ENCODE assay signal across 10 cellular contexts in the genomic region with DNA sequence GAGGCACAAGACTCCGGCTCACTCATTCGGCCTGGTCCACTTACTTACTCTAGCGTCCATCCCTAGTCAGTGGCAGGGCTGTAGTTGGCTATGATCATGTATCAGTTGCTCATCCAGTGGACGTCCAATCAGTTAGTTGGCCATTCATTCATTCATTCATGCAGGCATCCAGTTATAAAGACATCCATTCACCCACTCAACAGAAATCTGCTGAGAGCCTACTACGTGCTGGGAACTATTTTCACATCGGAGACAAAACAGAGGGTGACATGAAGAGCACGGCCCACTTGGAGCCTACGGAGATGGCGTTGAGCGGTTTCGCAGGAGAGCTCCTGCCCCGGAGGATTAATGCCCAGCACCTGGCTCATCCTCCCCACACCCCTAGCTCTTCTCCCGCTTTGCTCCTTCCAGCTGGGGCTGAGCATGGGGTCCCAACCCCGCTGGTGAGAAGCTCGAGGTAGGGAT. TPM values are rescaled to one million over a fixed set of nuclear protein-coding genes. Genes with fewer than 3 reads are reported as not detected.
DNase-seq lines count a peak whose midpoint lies in the region; ATAC-seq and TF ChIP-seq lines count a peak whose summit lies in the region.
"Had no signal": no experiment of that assay in that cellular context is flagged by ENCODE, and none has a peak within 500 bp of the region (broad histone marks: within the 10 kb centered on the region; RNA-seq: fewer than 3 reads in every experiment).

No MANE protein-coding gene starts in this region.

- H3K9me3 Mint-ChIP-seq in CD4-positive, alpha-beta memory T cell = peaks cover 0 to 2% (median 0%) of the 10 kb centered on the region in 8 donors
- peaks cover 0 to 2% (median 0%) of the 10 kb centered on the region in 3 donors for H3K9me3 Mint-ChIP-seq in IgD-negative memory B cell
- no peaks in the 10 kb centered on the region for H3K9me3 Mint-ChIP-seq in endodermal cell

- peak overlapping the region; percentile 57 for H3K23ac ChIP-seq in neuronal stem cell (ENCODE audit: low read depth, low read length, poor library complexity)

- H3K14ac ChIP-seq in neuronal stem cell (ENCODE audit: low read length) = no peak overlapping the region

- no peak overlapping the region for H2BK12ac ChIP-seq in neuronal stem cell (ENCODE audit: low read length)

- H3K27ac Mint-ChIP-seq in CD4-positive, alpha-beta memory T cell = no peak overlapping the region
- H3K27ac Mint-ChIP-seq in IgD-negative memory B cell (no peak overlapping the region), endodermal cell (no peak overlapping the region)

- H3K4me2 ChIP-seq in neuronal stem cell (ENCODE audit: insufficient read depth, low read length, poor library complexity, severe bottlenecking) = peak overlapping the region; percentile 96

- DNase-seq in CD4-positive, alpha-beta memory T cell = no peak
- DNase-seq in endodermal cell = no peak
- no peak for DNase-seq in neuronal stem cell (ENCODE audit: low spot score)
- no peak for DNase-seq in effector CD4-positive, alpha-beta T cell
- DNase-seq in NCI-H1092 (lab: John Stamatoyannopoulos, UW) = no peak
- DNase-seq in stimulated activated CD4-positive, alpha-beta T cell treated with anti-CD3 and anti-CD28 coated beads, Interleukin-4, amount 100 ng/mL, for 4 hours = no peak
- DNase-seq: GDM1, NCI-H526 treated with DMSO at 0.1 percent for 48 hours had no signal

- 57 to 75% methylated on average over 11 to 14 of the region's 15 CpGs for WGBS in endodermal cell (ENCODE audit: insufficient coverage in 1 of 2, insufficient read length in 1 of 2), 2 experiments
- WGBS in neuronal stem cell (ENCODE audit: extremely low coverage in 2 of 2, insufficient read length in 2 of 2, insufficient replicate concordance in 1 of 2), 2 donors = no CpG with 5 or more reads among the region's 15 CpGs

- H2AFZ ChIP-seq in neuronal stem cell (ENCODE audit: low read length) = peak overlapping the region; percentile 95

- H3K4me3 Mint-ChIP-seq in CD4-positive, alpha-beta memory T cell = peak overlapping the region; percentile 55 to 71 (median 62)
- H3K4me3 Mint-ChIP-seq in IgD-negative memory B cell = peak overlapping the region; percentile 40 to 88 (median 56)
- H3K4me3 Mint-ChIP-seq in endodermal cell = peak overlapping the region; percentile 71

- H2BK5ac ChIP-seq in neuronal stem cell (ENCODE audit: low read length) = no peak overlapping the region

- H2BK120ac ChIP-seq in neuronal stem cell (ENCODE audit: low read depth, low read length) = no peak overlapping the region

- H3K27ac ChIP-seq in CD4-positive, alpha-beta memory T cell (ENCODE audit: low read depth, low read length) = no peak overlapping the region
- H3K27ac ChIP-seq in endodermal cell (ENCODE audit: low read depth, low read length) (no peak overlapping the region), neuronal stem cell (replicated peaks; ENCODE audit: low read length) (no peak overlapping the region)

- no peak overlapping the region for H2AK5ac ChIP-seq in neuronal stem cell (ENCODE audit: low read depth, low read length)

- H3K4me1 Mint-ChIP-seq in CD4-positive, alpha-beta memory T cell = peaks cover 4 to 17% (median 9%) of the 10 kb centered on the region in 4 donors
- H3K4me1 Mint-ChIP-seq in IgD-negative memory B cell = peaks cover 7 to 13% (median 10%) of the 10 kb centered on the region in 3 donors
- H3K4me1 Mint-ChIP-seq in endodermal cell = peaks cover 9% of the 10 kb centered on the region

- no peaks in the 10 kb centered on the region for H3K36me3 Mint-ChIP-seq in CD4-positive, alpha-beta memory T cell
- H3K36me3 Mint-ChIP-seq in IgD-negative memory B cell (no peaks in the 10 kb centered on the region), endodermal cell (ENCODE audit: low read depth) (no peaks in the 10 kb centered on the region)

- H3K9ac ChIP-seq in endodermal cell (ENCODE audit: extremely low read depth, low read length, poor library complexity, severe bottlenecking) (no peak overlapping the region), neuronal stem cell (ENCODE audit: low read depth, low read length, poor library complexity) (peak overlapping the region; percentile 73)

- peaks cover 37 to 48% of the 10 kb centered on the region in 2 donors for H3K27me3 Mint-ChIP-seq in CD4-positive, alpha-beta memory T cell
- H3K27me3 Mint-ChIP-seq in IgD-negative memory B cell (peaks cover 39% of the 10 kb centered on the region), endodermal cell (ENCODE audit: insufficient read depth) (peaks cover 64% of the 10 kb centered on the region)

- H3K4me1 ChIP-seq in CD4-positive, alpha-beta memory T cell (ENCODE audit: insufficient read depth, low read length) = no peaks in the 10 kb centered on the region
- H3K4me1 ChIP-seq in endodermal cell (ENCODE audit: control insufficient read depth, insufficient read depth, low read length) = no peaks in the 10 kb centered on the region
- H3K4me1 ChIP-seq in neuronal stem cell (ENCODE audit: control insufficient read depth in 2 of 2, insufficient read depth in 1 of 2, low read depth in 1 of 2, low read length in 2 of 2) = peaks cover 5 to 8% of the 10 kb centered on the region in 2 donors

- no peak overlapping the region for H3K4ac ChIP-seq in neuronal stem cell (ENCODE audit: low read length)

- H3K18ac ChIP-seq in neuronal stem cell (ENCODE audit: low read length) = peak overlapping the region; percentile 86

- POLR2A ChIA-PET in CD4-positive, alpha-beta memory T cell (lab: Charles Lee; ENCODE audit: partially characterized antibody) = no interaction called here

- intact Hi-C loops in CD4-positive, alpha-beta memory T cell (cut with micrococcal nuclease) = no loop called here

- no peak overlapping the region for H3K4me3 ChIP-seq in CD4-positive, alpha-beta memory T cell (ENCODE audit: low read length in 2 of 2)
- H3K4me3 ChIP-seq in endodermal cell (ENCODE audit: low read length) (peak overlapping the region; percentile 69), neuronal stem cell (ENCODE audit: low read length in 2 of 2) (peak overlapping the region; percentile 46 to 84)

- no peaks in the 10 kb centered on the region for H3K9me3 ChIP-seq in CD4-positive, alpha-beta memory T cell (ENCODE audit: control insufficient read depth in 1 of 2, low read length in 2 of 2)
- H3K9me3 ChIP-seq in endodermal cell (ENCODE audit: control insufficient read depth, low read length) (no peaks in the 10 kb centered on the region), neuronal stem cell (replicated peaks in 1 of 2; ENCODE audit: control insufficient read depth in 2 of 2, insufficient read depth in 1 of 2, low read depth in 1 of 2, low read length in 2 of 2) (peaks cover 0 to 5% of the 10 kb centered on the region in 2 donors)

- no peak for ATAC-seq in GM18517 (IDR thresholded peaks at IDR 0.05; ENCODE audit: unreplicated experiment)

- TF ChIP-seq CTCF in endodermal cell (conservative IDR thresholded peaks at IDR 0.05) = no peak

- no peak overlapping the region for H2BK15ac ChIP-seq in neuronal stem cell (ENCODE audit: low read length)

- no peak overlapping the region for H4K8ac ChIP-seq in neuronal stem cell (ENCODE audit: low read depth, low read length)

- no peaks in the 10 kb centered on the region for H3K79me1 ChIP-seq in neuronal stem cell (ENCODE audit: low read depth, low read length)

- CTCF ChIA-PET in CD4-positive, alpha-beta memory T cell (lab: Charles Lee; ENCODE audit: partially characterized antibody) = interaction anchor here (1.1 kb wide), 1 partner anchor 26 kb away, joined by 3 read pairs; no protein-coding TSS in a partner anchor

- no peak overlapping the region for H4K91ac ChIP-seq in neuronal stem cell (ENCODE audit: low read depth, low read length, poor library complexity)

- H3K36me3 ChIP-seq in CD4-positive, alpha-beta memory T cell (ENCODE audit: insufficient read depth, low read length) = no peaks in the 10 kb centered on the region
- H3K36me3 ChIP-seq in endodermal cell (ENCODE audit: control insufficient read depth, insufficient read depth, low read length) = no peaks in the 10 kb centered on the region
- H3K36me3 ChIP-seq in neuronal stem cell (replicated peaks in 1 of 2; ENCODE audit: control insufficient read depth in 2 of 2, insufficient read depth in 2 of 2, low read length in 2 of 2) = no peaks in the 10 kb centered on the region

- peaks cover 22% of the 10 kb centered on the region for H3K27me3 ChIP-seq in CD4-positive, alpha-beta memory T cell (ENCODE audit: insufficient read depth, low read length)
- H3K27me3 ChIP-seq in endodermal cell (ENCODE audit: control insufficient read depth, insufficient read depth, low read length, poor library complexity, severe bottlenecking) (peaks cover 54% of the 10 kb centered on the region), neuronal stem cell (ENCODE audit: control insufficient read depth in 3 of 3, insufficient read depth in 3 of 3, low read depth in 1 of 3, low read length in 3 of 3) (peaks cover 7 to 64% (median 21%) of the 10 kb centered on the region in 3 experiments)

RNA-seq across cellular contexts. Expression of gene SYT16, which starts 0.6 kb away (rescaled TPM):
- not detected for total RNA-seq in CD4-positive, alpha-beta memory T cell
- not detected for polyA plus RNA-seq in CD4-positive, alpha-beta memory T cell
- polyA plus RNA-seq in IgD-negative memory B cell = not detected
- under 1 TPM; 0.53 to 1.00 TPM for total RNA-seq in endodermal cell
- 0.39 TPM for polyA plus RNA-seq in endodermal cell (2013, experiment 1 of 2)
- polyA plus RNA-seq in endodermal cell (2013, experiment 2 of 2) = 0.46 TPM
- polyA plus RNA-seq in neuronal stem cell (2013, experiment 1 of 2) = 0.56 TPM
- 0.62 TPM for polyA plus RNA-seq in neuronal stem cell (2013, experiment 2 of 2)

RNA-seq across cellular contexts. Expression of gene SNAPC1, which starts 49.7 kb away (rescaled TPM):
- 1 to 10 TPM; 4.0 to 4.2 TPM for total RNA-seq in CD4-positive, alpha-beta memory T cell
- polyA plus RNA-seq in CD4-positive, alpha-beta memory T cell = 1 to 10 TPM; 4.4 to 5.9 TPM
- 5.2 TPM for polyA plus RNA-seq in IgD-negative memory B cell
- 10 to 100 TPM in 1 of 2 donors, 1 to 10 TPM in 1; 8.6 to 21.6 TPM for total RNA-seq in endodermal cell
- 15.0 TPM for polyA plus RNA-seq in endodermal cell (2013, experiment 1 of 2)
- polyA plus RNA-seq in endodermal cell (2013, experiment 2 of 2) = 17.8 TPM
- 13.6 TPM for polyA plus RNA-seq in neuronal stem cell (2013, experiment 1 of 2)
- polyA plus RNA-seq in neuronal stem cell (2013, experiment 2 of 2) = 13.9 TPM

Comparison
In these comparisons a context has a peak if more than half of its experiments do, and no peak if none do; other contexts are left out.
1. H3K4me3 ChIP-seq: peak in endodermal cell (single experiment) and neuronal stem cell (2 of 2); none in CD4-positive, alpha-beta memory T cell (0 of 2).
2. Peak in every context shown above with its lines, with median percentiles within 50 percentile points of each other: H3K4me3 Mint-ChIP-seq.